In the genomic region with DNA sequence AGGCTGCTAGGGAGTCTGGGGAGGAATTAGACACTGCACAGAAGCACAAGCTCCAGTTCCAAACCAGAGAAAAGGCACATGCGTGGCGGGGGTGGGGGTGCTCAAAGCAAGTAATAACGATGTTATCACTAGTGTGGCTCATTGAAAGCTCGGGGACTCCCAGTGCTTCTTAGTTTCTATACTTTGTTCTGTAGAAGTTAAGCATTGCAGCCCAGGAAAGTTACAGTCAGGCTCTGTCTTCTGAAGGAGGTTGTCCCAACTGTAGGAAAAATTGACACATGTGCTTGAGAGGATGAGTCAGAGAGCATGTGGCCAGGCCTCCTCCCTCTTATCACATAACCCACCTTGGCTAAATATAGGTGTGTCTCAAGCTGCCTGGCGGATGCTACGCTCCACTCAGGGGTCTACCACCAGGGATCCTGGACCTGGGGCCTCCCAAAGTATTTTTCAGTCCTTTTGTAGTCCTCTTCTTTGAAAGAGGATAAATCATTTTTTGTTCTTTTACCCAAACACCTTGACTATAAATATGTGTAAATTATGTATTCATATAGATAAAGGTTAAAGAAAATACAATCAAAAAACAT, we compare ENCODE assay signal across 1 cellular context.
TF ChIP-seq lines count a peak whose summit lies in the region.

No MANE protein-coding gene starts in this region.

TF ChIP-seq in K562, 482 proteins besides CTCF, POLR2A, EP300 and RAD21 (continued from another document and continues in another):
- TF ChIP-seq SIN3A (IDR thresholded peaks at IDR 0.05; ENCODE audit: borderline replicate concordance in 2 of 2, control insufficient read depth in 1 of 2, low read depth in 2 of 2, low read length in 2 of 2) = peak; percentile 76 to 85; a peak in 3 of 4 replicates
- no peak for TF ChIP-seq NCOA2 (IDR thresholded peaks at IDR 0.05; ENCODE audit: partially characterized antibody in 2 of 2)
- TF ChIP-seq SMC3 (conservative IDR thresholded peaks at IDR 0.05; ENCODE audit: insufficient read depth, low read depth, low read length) = no peak
- TF ChIP-seq GABPA (tag; conservative IDR thresholded peaks at IDR 0.05; ENCODE audit: low read depth) = no peak
- TF ChIP-seq, protein P1, sequence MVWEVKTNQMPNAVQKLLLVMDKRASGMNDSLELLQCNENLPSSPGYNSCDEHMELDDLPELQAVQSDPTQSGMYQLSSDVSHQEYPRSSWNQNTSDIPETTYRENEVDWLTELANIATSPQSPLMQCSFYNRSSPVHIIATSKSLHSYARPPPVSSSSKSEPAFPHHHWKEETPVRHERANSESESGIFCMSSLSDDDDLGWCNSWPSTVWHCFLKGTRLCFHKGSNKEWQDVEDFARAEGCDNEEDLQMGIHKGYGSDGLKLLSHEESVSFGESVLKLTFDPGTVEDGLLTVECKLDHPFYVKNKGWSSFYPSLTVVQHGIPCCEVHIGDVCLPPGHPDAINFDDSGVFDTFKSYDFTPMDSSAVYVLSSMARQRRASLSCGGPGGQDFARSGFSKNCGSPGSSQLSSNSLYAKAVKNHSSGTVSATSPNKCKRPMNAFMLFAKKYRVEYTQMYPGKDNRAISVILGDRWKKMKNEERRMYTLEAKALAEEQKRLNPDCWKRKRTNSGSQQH (CRISPR knock-in tag; IDR thresholded peaks at IDR 0.05) = no peak
- TF ChIP-seq ZNF764 (CRISPR knock-in tag; IDR thresholded peaks at IDR 0.05; ENCODE audit: low read depth) = no peak
- peak; percentile 46; the same call in 1 of the 2 replicates for TF ChIP-seq HCFC1 (IDR thresholded peaks at IDR 0.05; ENCODE audit: low read depth, low read length)
- no peak for TF ChIP-seq KHSRP (IDR thresholded peaks at IDR 0.05)
- TF ChIP-seq, protein P2, sequence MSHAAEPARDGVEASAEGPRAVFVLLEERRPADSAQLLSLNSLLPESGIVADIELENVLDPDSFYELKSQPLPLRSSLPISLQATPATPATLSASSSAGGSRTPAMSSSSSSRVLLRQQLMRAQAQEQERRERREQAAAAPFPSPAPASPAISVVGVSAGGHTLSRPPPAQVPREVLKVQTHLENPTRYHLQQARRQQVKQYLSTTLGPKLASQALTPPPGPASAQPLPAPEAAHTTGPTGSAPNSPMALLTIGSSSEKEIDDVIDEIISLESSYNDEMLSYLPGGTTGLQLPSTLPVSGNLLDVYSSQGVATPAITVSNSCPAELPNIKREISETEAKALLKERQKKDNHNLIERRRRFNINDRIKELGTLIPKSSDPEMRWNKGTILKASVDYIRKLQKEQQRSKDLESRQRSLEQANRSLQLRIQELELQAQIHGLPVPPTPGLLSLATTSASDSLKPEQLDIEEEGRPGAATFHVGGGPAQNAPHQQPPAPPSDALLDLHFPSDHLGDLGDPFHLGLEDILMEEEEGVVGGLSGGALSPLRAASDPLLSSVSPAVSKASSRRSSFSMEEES (CRISPR knock-in tag; IDR thresholded peaks at IDR 0.05) = peak; percentile 21; the same call in 1 of the 2 replicates
- TF ChIP-seq POU5F1 (IDR thresholded peaks at IDR 0.05; ENCODE audit: borderline replicate concordance, low read depth, low read length, partially characterized antibody) = no peak
- TF ChIP-seq, protein P3, sequence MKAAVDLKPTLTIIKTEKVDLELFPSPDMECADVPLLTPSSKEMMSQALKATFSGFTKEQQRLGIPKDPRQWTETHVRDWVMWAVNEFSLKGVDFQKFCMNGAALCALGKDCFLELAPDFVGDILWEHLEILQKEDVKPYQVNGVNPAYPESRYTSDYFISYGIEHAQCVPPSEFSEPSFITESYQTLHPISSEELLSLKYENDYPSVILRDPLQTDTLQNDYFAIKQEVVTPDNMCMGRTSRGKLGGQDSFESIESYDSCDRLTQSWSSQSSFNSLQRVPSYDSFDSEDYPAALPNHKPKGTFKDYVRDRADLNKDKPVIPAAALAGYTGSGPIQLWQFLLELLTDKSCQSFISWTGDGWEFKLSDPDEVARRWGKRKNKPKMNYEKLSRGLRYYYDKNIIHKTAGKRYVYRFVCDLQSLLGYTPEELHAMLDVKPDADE (conservative IDR thresholded peaks at IDR 0.05; ENCODE audit: control insufficient read depth, low read depth, low read length) = peak; percentile 75; the same call in 1 of the 2 replicates
- TF ChIP-seq HEY1 (CRISPR knock-in tag; IDR thresholded peaks at IDR 0.05; ENCODE audit: borderline replicate concordance) = 0 out of 2 replicates have a peak, but pooled peaks have one; percentile 33
- TF ChIP-seq ZFP1 (CRISPR knock-in tag; IDR thresholded peaks at IDR 0.05) = no peak
- TF ChIP-seq SP2 (IDR thresholded peaks at IDR 0.05; ENCODE audit: extremely low read depth, low read depth, low read length, poor library complexity, severe bottlenecking) = no peak
- TF ChIP-seq NFYB (IDR thresholded peaks at IDR 0.05; ENCODE audit: extremely low read depth, insufficient read length) = no peak
- TF ChIP-seq ZNF282 (CRISPR knock-in tag; IDR thresholded peaks at IDR 0.05) = no peak
- TF ChIP-seq ZNF766 (CRISPR knock-in tag; conservative IDR thresholded peaks at IDR 0.05) = no peak
- TF ChIP-seq, protein P4, sequence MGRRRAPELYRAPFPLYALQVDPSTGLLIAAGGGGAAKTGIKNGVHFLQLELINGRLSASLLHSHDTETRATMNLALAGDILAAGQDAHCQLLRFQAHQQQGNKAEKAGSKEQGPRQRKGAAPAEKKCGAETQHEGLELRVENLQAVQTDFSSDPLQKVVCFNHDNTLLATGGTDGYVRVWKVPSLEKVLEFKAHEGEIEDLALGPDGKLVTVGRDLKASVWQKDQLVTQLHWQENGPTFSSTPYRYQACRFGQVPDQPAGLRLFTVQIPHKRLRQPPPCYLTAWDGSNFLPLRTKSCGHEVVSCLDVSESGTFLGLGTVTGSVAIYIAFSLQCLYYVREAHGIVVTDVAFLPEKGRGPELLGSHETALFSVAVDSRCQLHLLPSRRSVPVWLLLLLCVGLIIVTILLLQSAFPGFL (CRISPR knock-in tag; IDR thresholded peaks at IDR 0.05) = no peak
- 0 out of 2 replicates have a peak, but pooled peaks have one; percentile 56 for TF ChIP-seq PTBP1 (IDR thresholded peaks at IDR 0.05; ENCODE audit: low read depth, low read length)
- TF ChIP-seq RBM39 (optimal IDR thresholded peaks at IDR 0.05; ENCODE audit: low read depth, low read length) = no peak
- TF ChIP-seq, protein P5, sequence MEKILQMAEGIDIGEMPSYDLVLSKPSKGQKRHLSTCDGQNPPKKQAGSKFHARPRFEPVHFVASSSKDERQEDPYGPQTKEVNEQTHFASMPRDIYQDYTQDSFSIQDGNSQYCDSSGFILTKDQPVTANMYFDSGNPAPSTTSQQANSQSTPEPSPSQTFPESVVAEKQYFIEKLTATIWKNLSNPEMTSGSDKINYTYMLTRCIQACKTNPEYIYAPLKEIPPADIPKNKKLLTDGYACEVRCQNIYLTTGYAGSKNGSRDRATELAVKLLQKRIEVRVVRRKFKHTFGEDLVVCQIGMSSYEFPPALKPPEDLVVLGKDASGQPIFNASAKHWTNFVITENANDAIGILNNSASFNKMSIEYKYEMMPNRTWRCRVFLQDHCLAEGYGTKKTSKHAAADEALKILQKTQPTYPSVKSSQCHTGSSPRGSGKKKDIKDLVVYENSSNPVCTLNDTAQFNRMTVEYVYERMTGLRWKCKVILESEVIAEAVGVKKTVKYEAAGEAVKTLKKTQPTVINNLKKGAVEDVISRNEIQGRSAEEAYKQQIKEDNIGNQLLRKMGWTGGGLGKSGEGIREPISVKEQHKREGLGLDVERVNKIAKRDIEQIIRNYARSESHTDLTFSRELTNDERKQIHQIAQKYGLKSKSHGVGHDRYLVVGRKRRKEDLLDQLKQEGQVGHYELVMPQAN (IDR thresholded peaks at IDR 0.05; ENCODE audit: borderline replicate concordance) = peak; percentile 79; the same call in 1 of the 2 replicates
- no peak for TF ChIP-seq NCOR1 (IDR thresholded peaks at IDR 0.05)
- no peak for TF ChIP-seq XRCC5 (IDR thresholded peaks at IDR 0.05; ENCODE audit: low read depth, low read length)
- TF ChIP-seq CBFB (CRISPR knock-in tag; IDR thresholded peaks at IDR 0.05) = no peak
- TF ChIP-seq GTF2E2 (tag; IDR thresholded peaks at IDR 0.05) = no peak
- peak; percentile 70 for TF ChIP-seq CEBPB (tag; IDR thresholded peaks at IDR 0.05)
- TF ChIP-seq MTF1 (CRISPR knock-in tag; IDR thresholded peaks at IDR 0.05; ENCODE audit: borderline replicate concordance) = no peak
- no peak for TF ChIP-seq MCM2 (IDR thresholded peaks at IDR 0.05; ENCODE audit: low read depth)
- no peak for TF ChIP-seq RBM17 (IDR thresholded peaks at IDR 0.05; ENCODE audit: borderline replicate concordance, low read depth, low read length)
- no peak for TF ChIP-seq RBM34 (IDR thresholded peaks at IDR 0.05; ENCODE audit: borderline replicate concordance, insufficient read depth, low read length)
- no peak for TF ChIP-seq EWSR1 (IDR thresholded peaks at IDR 0.05; ENCODE audit: borderline replicate concordance, low read depth, partially characterized antibody)
- peak; percentile 76 to 91; a peak in 3 of 4 replicates for TF ChIP-seq TBL1XR1 (IDR thresholded peaks at IDR 0.05; ENCODE audit: low read length in 2 of 2)
- TF ChIP-seq CCAR2 (IDR thresholded peaks at IDR 0.05; ENCODE audit: low read depth, low read length) = no peak
- TF ChIP-seq IFI16 (CRISPR knock-in tag; IDR thresholded peaks at IDR 0.05) = no peak
- peak; percentile 47; the same call in 1 of the 2 replicates for TF ChIP-seq CHD2 (IDR thresholded peaks at IDR 0.05; ENCODE audit: low read depth, low read length)
- TF ChIP-seq, protein P6, sequence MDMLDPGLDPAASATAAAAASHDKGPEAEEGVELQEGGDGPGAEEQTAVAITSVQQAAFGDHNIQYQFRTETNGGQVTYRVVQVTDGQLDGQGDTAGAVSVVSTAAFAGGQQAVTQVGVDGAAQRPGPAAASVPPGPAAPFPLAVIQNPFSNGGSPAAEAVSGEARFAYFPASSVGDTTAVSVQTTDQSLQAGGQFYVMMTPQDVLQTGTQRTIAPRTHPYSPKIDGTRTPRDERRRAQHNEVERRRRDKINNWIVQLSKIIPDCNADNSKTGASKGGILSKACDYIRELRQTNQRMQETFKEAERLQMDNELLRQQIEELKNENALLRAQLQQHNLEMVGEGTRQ (CRISPR knock-in tag; IDR thresholded peaks at IDR 0.05) = no peak
- peak in 1 of 2 experiments; percentile 90; a peak in 2 of 4 replicates for TF ChIP-seq SRF (CRISPR knock-in tag; IDR thresholded peaks at IDR 0.05)
- no peak for TF ChIP-seq NFE2L1 (tag; IDR thresholded peaks at IDR 0.05; ENCODE audit: borderline replicate concordance, low read depth)
- TF ChIP-seq, protein P7, sequence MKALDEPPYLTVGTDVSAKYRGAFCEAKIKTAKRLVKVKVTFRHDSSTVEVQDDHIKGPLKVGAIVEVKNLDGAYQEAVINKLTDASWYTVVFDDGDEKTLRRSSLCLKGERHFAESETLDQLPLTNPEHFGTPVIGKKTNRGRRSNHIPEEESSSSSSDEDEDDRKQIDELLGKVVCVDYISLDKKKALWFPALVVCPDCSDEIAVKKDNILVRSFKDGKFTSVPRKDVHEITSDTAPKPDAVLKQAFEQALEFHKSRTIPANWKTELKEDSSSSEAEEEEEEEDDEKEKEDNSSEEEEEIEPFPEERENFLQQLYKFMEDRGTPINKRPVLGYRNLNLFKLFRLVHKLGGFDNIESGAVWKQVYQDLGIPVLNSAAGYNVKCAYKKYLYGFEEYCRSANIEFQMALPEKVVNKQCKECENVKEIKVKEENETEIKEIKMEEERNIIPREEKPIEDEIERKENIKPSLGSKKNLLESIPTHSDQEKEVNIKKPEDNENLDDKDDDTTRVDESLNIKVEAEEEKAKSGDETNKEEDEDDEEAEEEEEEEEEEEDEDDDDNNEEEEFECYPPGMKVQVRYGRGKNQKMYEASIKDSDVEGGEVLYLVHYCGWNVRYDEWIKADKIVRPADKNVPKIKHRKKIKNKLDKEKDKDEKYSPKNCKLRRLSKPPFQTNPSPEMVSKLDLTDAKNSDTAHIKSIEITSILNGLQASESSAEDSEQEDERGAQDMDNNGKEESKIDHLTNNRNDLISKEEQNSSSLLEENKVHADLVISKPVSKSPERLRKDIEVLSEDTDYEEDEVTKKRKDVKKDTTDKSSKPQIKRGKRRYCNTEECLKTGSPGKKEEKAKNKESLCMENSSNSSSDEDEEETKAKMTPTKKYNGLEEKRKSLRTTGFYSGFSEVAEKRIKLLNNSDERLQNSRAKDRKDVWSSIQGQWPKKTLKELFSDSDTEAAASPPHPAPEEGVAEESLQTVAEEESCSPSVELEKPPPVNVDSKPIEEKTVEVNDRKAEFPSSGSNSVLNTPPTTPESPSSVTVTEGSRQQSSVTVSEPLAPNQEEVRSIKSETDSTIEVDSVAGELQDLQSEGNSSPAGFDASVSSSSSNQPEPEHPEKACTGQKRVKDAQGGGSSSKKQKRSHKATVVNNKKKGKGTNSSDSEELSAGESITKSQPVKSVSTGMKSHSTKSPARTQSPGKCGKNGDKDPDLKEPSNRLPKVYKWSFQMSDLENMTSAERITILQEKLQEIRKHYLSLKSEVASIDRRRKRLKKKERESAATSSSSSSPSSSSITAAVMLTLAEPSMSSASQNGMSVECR (CRISPR knock-in tag; IDR thresholded peaks at IDR 0.05) = peak; percentile 61
- TF ChIP-seq TOE1 (IDR thresholded peaks at IDR 0.05; ENCODE audit: borderline replicate concordance) = peak; percentile 93
- no peak for TF ChIP-seq TOE1 (CRISPR knock-in tag; IDR thresholded peaks at IDR 0.05; ENCODE audit: borderline replicate concordance, low read depth)
- TF ChIP-seq MTA1 (IDR thresholded peaks at IDR 0.05; ENCODE audit: borderline replicate concordance) = peak; percentile 85
- TF ChIP-seq RCOR1 (IDR thresholded peaks at IDR 0.05; ENCODE audit: borderline replicate concordance in 1 of 2, low read depth in 2 of 2, low read length in 2 of 2) = peak; percentile 68 to 87; a peak in 3 of 4 replicates
- peak; percentile 60 to 88 for TF ChIP-seq TRIM24 (IDR thresholded peaks at IDR 0.05)
- TF ChIP-seq SAFB (IDR thresholded peaks at IDR 0.05; ENCODE audit: borderline replicate concordance, low read depth, low read length) = no peak
- TF ChIP-seq, protein P8, sequence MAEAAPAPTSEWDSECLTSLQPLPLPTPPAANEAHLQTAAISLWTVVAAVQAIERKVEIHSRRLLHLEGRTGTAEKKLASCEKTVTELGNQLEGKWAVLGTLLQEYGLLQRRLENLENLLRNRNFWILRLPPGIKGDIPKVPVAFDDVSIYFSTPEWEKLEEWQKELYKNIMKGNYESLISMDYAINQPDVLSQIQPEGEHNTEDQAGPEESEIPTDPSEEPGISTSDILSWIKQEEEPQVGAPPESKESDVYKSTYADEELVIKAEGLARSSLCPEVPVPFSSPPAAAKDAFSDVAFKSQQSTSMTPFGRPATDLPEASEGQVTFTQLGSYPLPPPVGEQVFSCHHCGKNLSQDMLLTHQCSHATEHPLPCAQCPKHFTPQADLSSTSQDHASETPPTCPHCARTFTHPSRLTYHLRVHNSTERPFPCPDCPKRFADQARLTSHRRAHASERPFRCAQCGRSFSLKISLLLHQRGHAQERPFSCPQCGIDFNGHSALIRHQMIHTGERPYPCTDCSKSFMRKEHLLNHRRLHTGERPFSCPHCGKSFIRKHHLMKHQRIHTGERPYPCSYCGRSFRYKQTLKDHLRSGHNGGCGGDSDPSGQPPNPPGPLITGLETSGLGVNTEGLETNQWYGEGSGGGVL (CRISPR knock-in tag; IDR thresholded peaks at IDR 0.05) = no peak
- TF ChIP-seq, protein P9, sequence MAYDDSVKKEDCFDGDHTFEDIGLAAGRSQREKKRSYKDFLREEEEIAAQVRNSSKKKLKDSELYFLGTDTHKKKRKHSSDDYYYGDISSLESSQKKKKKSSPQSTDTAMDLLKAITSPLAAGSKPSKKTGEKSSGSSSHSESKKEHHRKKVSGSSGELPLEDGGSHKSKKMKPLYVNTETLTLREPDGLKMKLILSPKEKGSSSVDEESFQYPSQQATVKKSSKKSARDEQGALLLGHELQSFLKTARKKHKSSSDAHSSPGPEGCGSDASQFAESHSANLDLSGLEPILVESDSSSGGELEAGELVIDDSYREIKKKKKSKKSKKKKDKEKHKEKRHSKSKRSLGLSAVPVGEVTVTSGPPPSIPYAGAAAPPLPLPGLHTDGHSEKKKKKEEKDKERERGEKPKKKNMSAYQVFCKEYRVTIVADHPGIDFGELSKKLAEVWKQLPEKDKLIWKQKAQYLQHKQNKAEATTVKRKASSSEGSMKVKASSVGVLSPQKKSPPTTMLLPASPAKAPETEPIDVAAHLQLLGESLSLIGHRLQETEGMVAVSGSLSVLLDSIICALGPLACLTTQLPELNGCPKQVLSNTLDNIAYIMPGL (CRISPR knock-in tag; IDR thresholded peaks at IDR 0.05) = no peak
